Comparison of ENCODE assay signal across 9 cellular contexts in genomic region chr2:143730155-143730949, GRCh38.
DNase-seq lines count a peak whose midpoint lies in the region; ATAC-seq and TF ChIP-seq lines count a peak whose summit lies in the region.
"Had no signal": no experiment of that assay in that cellular context is flagged by ENCODE, and none has a peak within 500 bp of the region (broad histone marks: within the 10 kb centered on the region; RNA-seq: fewer than 3 reads in every experiment).

No MANE protein-coding gene starts in this region.

- no peak overlapping the region for H3K4me2 ChIP-seq in hepatocyte

- no peaks in the 10 kb centered on the region for H4K20me1 ChIP-seq in hepatocyte (ENCODE audit: insufficient read depth, poor library complexity, severe bottlenecking)

- WGBS in ovary, 3 donors: 73 to 83% (median 81%) methylated on average over 6 of the region's 6 CpGs
- WGBS in hepatocyte (ENCODE audit: low lambda C conversion rate, missing lambda C conversion rate): 83% methylated on average over 6 of the region's 6 CpGs

- DNase-seq in ELR (ENCODE audit: low read depth): peak; percentile 49
- DNase-seq in ovary: no peak
- no peak for DNase-seq in substantia nigra (lab: John Stamatoyannopoulos, UW)
- no peak for DNase-seq in NCI-H2081 (lab: John Stamatoyannopoulos, UW)
- no peak for DNase-seq in hepatocyte (ENCODE audit: low spot score)

- H3K36me3 Mint-ChIP-seq in activated naive CD8-positive, alpha-beta T cell: peaks cover 17% of the 10 kb centered on the region

- H3K4me3 ChIP-seq in ovary: no peak overlapping the region
- H3K4me3 ChIP-seq in hepatocyte: no peak overlapping the region

- H3K36me3 ChIP-seq in ovary (no peaks in the 10 kb centered on the region), hepatocyte (replicated peaks; ENCODE audit: insufficient read depth, low read depth) (no peaks in the 10 kb centered on the region)

- H3K4me1 ChIP-seq in ovary (ENCODE audit: insufficient read depth) (no peaks in the 10 kb centered on the region), hepatocyte (ENCODE audit: insufficient read depth) (no peaks in the 10 kb centered on the region)

- H3K4me1 Mint-ChIP-seq in activated naive CD8-positive, alpha-beta T cell (ENCODE audit: low read depth): peaks cover 31% of the 10 kb centered on the region

- H3K9me2 ChIP-seq in hepatocyte (replicated peaks; ENCODE audit: insufficient read depth): no peaks in the 10 kb centered on the region

- no peak for TF ChIP-seq POLR2A in ovary (IDR thresholded peaks at IDR 0.05)

- H3K27ac ChIP-seq in ovary (no peak overlapping the region), substantia nigra (ENCODE audit: low read depth, low read length, poor library complexity, severe bottlenecking) (no peak overlapping the region), hepatocyte (no peak overlapping the region)
- H3K27ac ChIP-seq: HL-60 had no signal

- H3K9me3 Mint-ChIP-seq in activated naive CD8-positive, alpha-beta T cell (ENCODE audit: low read depth): no peaks in the 10 kb centered on the region

- H3K27me3 Mint-ChIP-seq in activated naive CD8-positive, alpha-beta T cell: no peaks in the 10 kb centered on the region

- intact Hi-C loops in ovary (cut with DNase I): no loop called here

- no peak overlapping the region for H2AFZ ChIP-seq in hepatocyte

- TF ChIP-seq EP300 in ovary (IDR thresholded peaks at IDR 0.05): no peak

- H3K27me3 ChIP-seq in ovary (no peaks in the 10 kb centered on the region), hepatocyte (no peaks in the 10 kb centered on the region)

- peak; percentile 79 for ATAC-seq in GM19467 (IDR thresholded peaks at IDR 0.05; ENCODE audit: unreplicated experiment)
- ATAC-seq in HG03442 (IDR thresholded peaks at IDR 0.05; ENCODE audit: unreplicated experiment): peak; percentile 76

- no peak overlapping the region for H3K4me3 Mint-ChIP-seq in activated naive CD8-positive, alpha-beta T cell

- peak overlapping the region; percentile 79 for H3K27ac Mint-ChIP-seq in activated naive CD8-positive, alpha-beta T cell

- H3K9me3 ChIP-seq in ovary (no peaks in the 10 kb centered on the region), hepatocyte (ENCODE audit: low read depth) (no peaks in the 10 kb centered on the region)

- no peaks in the 10 kb centered on the region for H3K79me2 ChIP-seq in hepatocyte

- TF ChIP-seq CTCF in ovary (IDR thresholded peaks at IDR 0.05): no peak
- TF ChIP-seq CTCF in hepatocyte (IDR thresholded peaks at IDR 0.05; ENCODE audit: poor library complexity): no peak
